ENCODE assay signal across 1 cellular context in the genomic region with DNA sequence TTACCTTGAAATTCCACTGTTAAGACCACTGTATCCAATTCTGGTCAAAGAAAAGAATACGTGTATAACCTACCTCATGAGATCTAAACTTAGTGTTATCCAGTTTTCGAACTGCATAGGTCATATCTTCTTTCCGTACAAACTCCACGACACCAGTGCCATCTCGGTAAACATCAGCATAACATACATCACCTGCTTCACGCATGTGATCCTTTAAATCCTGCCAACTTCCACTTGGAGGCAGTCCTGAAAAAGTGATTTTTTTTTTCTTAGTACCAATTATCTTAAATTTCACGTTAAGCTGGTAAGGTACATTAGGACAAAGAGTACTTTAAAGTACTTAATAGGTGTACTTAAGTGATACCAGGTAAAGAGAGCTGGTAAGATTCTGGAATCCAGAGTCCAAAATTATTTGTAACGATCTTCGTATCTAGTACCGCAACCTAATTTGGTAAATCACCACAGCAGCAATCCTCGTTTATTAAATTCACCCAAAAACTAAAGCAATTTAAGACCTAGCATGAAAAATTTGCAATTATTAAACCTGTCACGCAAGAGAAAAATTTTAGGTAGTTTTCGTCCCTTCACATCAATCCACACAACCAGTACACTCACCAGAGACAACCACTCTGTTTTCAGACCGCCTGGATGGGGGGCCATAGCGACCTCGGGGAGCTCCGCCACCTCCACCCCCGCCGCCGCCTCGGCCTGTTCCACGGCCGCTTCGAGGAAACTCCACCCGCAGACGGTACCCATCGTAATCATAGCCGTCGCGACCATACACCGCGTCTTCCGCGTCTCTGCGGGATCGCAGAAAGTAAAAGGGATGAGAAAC.
TF ChIP-seq lines count a peak whose summit lies in the region.

No MANE protein-coding gene starts in this region.

TF ChIP-seq in HepG2, 621 proteins besides CTCF, POLR2A, EP300 and RAD21 (continued from another document):
- TF ChIP-seq THAP11 (CRISPR knock-in tag; IDR thresholded peaks at IDR 0.05) = 0 out of 2 replicates have a peak, but pooled peaks have one; percentile 2
- no peak for TF ChIP-seq PREB (CRISPR knock-in tag; IDR thresholded peaks at IDR 0.05)
- TF ChIP-seq AGO1 (IDR thresholded peaks at IDR 0.05; ENCODE audit: low read depth, low read length, poor library complexity, severe bottlenecking) = no peak
- TF ChIP-seq, protein P1, sequence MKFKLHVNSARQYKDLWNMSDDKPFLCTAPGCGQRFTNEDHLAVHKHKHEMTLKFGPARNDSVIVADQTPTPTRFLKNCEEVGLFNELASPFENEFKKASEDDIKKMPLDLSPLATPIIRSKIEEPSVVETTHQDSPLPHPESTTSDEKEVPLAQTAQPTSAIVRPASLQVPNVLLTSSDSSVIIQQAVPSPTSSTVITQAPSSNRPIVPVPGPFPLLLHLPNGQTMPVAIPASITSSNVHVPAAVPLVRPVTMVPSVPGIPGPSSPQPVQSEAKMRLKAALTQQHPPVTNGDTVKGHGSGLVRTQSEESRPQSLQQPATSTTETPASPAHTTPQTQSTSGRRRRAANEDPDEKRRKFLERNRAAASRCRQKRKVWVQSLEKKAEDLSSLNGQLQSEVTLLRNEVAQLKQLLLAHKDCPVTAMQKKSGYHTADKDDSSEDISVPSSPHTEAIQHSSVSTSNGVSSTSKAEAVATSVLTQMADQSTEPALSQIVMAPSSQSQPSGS (CRISPR knock-in tag; IDR thresholded peaks at IDR 0.05) = no peak
- no peak for TF ChIP-seq HNF4A (CRISPR knock-in tag; IDR thresholded peaks at IDR 0.05)
- TF ChIP-seq, protein P2, sequence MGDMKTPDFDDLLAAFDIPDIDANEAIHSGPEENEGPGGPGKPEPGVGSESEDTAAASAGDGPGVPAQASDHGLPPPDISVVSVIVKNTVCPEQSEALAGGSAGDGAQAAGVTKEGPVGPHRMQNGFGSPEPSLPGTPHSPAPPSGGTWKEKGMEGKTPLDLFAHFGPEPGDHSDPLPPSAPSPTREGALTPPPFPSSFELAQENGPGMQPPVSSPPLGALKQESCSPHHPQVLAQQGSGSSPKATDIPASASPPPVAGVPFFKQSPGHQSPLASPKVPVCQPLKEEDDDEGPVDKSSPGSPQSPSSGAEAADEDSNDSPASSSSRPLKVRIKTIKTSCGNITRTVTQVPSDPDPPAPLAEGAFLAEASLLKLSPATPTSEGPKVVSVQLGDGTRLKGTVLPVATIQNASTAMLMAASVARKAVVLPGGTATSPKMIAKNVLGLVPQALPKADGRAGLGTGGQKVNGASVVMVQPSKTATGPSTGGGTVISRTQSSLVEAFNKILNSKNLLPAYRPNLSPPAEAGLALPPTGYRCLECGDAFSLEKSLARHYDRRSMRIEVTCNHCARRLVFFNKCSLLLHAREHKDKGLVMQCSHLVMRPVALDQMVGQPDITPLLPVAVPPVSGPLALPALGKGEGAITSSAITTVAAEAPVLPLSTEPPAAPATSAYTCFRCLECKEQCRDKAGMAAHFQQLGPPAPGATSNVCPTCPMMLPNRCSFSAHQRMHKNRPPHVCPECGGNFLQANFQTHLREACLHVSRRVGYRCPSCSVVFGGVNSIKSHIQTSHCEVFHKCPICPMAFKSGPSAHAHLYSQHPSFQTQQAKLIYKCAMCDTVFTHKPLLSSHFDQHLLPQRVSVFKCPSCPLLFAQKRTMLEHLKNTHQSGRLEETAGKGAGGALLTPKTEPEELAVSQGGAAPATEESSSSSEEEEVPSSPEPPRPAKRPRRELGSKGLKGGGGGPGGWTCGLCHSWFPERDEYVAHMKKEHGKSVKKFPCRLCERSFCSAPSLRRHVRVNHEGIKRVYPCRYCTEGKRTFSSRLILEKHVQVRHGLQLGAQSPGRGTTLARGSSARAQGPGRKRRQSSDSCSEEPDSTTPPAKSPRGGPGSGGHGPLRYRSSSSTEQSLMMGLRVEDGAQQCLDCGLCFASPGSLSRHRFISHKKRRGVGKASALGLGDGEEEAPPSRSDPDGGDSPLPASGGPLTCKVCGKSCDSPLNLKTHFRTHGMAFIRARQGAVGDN (CRISPR knock-in tag; IDR thresholded peaks at IDR 0.05) = no peak
- TF ChIP-seq FOXO1 (CRISPR knock-in tag; IDR thresholded peaks at IDR 0.05) = no peak
- TF ChIP-seq ZNF878 (CRISPR knock-in tag; IDR thresholded peaks at IDR 0.05) = 0 out of 2 replicates have a peak, but pooled peaks have one; percentile 62
- no peak for TF ChIP-seq MAFK (conservative IDR thresholded peaks at IDR 0.05 in 1 of 2, IDR thresholded peaks at IDR 0.05 in 1 of 2; ENCODE audit: low read length in 2 of 2)
- no peak for TF ChIP-seq ZNF224 (CRISPR knock-in tag; IDR thresholded peaks at IDR 0.05)
- no peak for TF ChIP-seq NKX3-1 (CRISPR knock-in tag; IDR thresholded peaks at IDR 0.05)
- TF ChIP-seq DNMT1 (CRISPR knock-in tag; IDR thresholded peaks at IDR 0.05) = no peak
- peak; percentile 32; the same call in 1 of the 2 replicates for TF ChIP-seq SIX1 (CRISPR knock-in tag; IDR thresholded peaks at IDR 0.05; ENCODE audit: borderline replicate concordance)
- no peak for TF ChIP-seq GATA4 (IDR thresholded peaks at IDR 0.05; ENCODE audit: borderline replicate concordance, low read depth)
- TF ChIP-seq FOXK2 (IDR thresholded peaks at IDR 0.05) = no peak
- TF ChIP-seq ZNF772 (CRISPR knock-in tag; IDR thresholded peaks at IDR 0.05) = 0 out of 2 replicates have a peak, but pooled peaks have one; percentile 5
- TF ChIP-seq ZBTB7A (CRISPR knock-in tag; IDR thresholded peaks at IDR 0.05) = no peak
- TF ChIP-seq, protein P3, sequence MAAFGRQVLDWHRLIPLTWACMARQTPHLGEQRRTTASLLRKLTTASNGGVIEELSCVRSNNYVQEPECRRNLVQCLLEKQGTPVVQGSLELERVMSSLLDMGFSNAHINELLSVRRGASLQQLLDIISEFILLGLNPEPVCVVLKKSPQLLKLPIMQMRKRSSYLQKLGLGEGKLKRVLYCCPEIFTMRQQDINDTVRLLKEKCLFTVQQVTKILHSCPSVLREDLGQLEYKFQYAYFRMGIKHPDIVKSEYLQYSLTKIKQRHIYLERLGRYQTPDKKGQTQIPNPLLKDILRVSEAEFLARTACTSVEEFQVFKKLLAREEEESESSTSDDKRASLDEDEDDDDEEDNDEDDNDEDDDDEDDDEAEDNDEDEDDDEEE (CRISPR knock-in tag; IDR thresholded peaks at IDR 0.05) = no peak
- no peak for TF ChIP-seq SP1 (IDR thresholded peaks at IDR 0.05)
- TF ChIP-seq SP1 (CRISPR knock-in tag; IDR thresholded peaks at IDR 0.05) = no peak
- no peak for TF ChIP-seq SOX13 (IDR thresholded peaks at IDR 0.05)
- TF ChIP-seq SOX13 (CRISPR knock-in tag; conservative IDR thresholded peaks at IDR 0.05 in 1 of 2, IDR thresholded peaks at IDR 0.05 in 1 of 2) = no peak
- peak; percentile 55 for TF ChIP-seq NCOA2 (CRISPR knock-in tag; IDR thresholded peaks at IDR 0.05)
- TF ChIP-seq MED1 (CRISPR knock-in tag; IDR thresholded peaks at IDR 0.05) = no peak
- 0 out of 2 replicates have a peak, but pooled peaks have one; percentile 6 for TF ChIP-seq EHMT2 (IDR thresholded peaks at IDR 0.05; ENCODE audit: borderline replicate concordance, low read depth, low read length)
- TF ChIP-seq HMGA1 (CRISPR knock-in tag; conservative IDR thresholded peaks at IDR 0.05) = no peak
- TF ChIP-seq, protein P4, sequence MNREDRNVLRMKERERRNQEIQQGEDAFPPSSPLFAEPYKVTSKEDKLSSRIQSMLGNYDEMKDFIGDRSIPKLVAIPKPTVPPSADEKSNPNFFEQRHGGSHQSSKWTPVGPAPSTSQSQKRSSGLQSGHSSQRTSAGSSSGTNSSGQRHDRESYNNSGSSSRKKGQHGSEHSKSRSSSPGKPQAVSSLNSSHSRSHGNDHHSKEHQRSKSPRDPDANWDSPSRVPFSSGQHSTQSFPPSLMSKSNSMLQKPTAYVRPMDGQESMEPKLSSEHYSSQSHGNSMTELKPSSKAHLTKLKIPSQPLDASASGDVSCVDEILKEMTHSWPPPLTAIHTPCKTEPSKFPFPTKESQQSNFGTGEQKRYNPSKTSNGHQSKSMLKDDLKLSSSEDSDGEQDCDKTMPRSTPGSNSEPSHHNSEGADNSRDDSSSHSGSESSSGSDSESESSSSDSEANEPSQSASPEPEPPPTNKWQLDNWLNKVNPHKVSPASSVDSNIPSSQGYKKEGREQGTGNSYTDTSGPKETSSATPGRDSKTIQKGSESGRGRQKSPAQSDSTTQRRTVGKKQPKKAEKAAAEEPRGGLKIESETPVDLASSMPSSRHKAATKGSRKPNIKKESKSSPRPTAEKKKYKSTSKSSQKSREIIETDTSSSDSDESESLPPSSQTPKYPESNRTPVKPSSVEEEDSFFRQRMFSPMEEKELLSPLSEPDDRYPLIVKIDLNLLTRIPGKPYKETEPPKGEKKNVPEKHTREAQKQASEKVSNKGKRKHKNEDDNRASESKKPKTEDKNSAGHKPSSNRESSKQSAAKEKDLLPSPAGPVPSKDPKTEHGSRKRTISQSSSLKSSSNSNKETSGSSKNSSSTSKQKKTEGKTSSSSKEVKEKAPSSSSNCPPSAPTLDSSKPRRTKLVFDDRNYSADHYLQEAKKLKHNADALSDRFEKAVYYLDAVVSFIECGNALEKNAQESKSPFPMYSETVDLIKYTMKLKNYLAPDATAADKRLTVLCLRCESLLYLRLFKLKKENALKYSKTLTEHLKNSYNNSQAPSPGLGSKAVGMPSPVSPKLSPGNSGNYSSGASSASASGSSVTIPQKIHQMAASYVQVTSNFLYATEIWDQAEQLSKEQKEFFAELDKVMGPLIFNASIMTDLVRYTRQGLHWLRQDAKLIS (CRISPR knock-in tag; IDR thresholded peaks at IDR 0.05) = peak; percentile 72; the same call in 1 of the 2 replicates
- 0 out of 2 replicates have a peak, but pooled peaks have one; percentile 2 for TF ChIP-seq ZSCAN5A (CRISPR knock-in tag; IDR thresholded peaks at IDR 0.05; ENCODE audit: borderline replicate concordance)
- peak; percentile 7; the same call in 1 of the 2 replicates for TF ChIP-seq MIER2 (CRISPR knock-in tag; IDR thresholded peaks at IDR 0.05)
- no peak for TF ChIP-seq IKZF4 (CRISPR knock-in tag; IDR thresholded peaks at IDR 0.05; ENCODE audit: borderline replicate concordance, low read depth, not compliant biosample characterization)
- 0 out of 2 replicates have a peak, but pooled peaks have one; percentile 15 for TF ChIP-seq ARNTL (CRISPR knock-in tag; IDR thresholded peaks at IDR 0.05)
- 0 out of 2 replicates have a peak, but pooled peaks have one; percentile 51 for TF ChIP-seq KLF9 (CRISPR knock-in tag; IDR thresholded peaks at IDR 0.05; ENCODE audit: low read depth)
- TF ChIP-seq ZNF629 (CRISPR knock-in tag; conservative IDR thresholded peaks at IDR 0.05) = no peak
